In the genomic region with DNA sequence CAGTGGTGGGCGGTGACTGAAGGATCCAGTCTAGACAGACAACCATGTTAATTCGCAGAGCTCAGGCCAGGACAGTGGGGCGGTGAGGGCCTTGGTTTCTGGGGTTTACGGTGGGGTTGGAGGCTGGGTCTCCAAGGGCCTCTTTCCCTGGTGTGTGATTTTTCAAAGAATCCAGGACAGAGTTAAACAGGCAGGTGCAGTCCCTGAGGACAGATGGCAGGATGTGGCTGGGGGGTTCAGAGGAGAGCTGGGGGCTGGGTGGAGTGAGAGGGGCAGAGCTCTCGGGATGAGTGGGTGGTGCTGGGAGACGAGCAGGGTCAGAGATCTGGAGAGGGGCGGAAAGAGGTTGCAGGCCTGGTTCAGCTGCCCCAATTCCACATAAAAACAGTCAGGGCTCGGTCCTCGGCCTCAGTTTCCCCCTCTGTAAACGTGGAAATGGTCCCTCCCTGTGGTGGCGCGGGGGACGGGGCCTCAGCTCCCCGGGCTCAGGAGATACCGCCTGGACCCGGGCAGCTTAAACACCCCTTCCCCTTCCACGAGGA, we compare ENCODE assay signal across 8 cellular contexts.
A peak's percentile ranks its signal among the peaks of the same experiment; 100 is the strongest.
DNase-seq lines count a peak whose midpoint lies in the region; ATAC-seq and TF ChIP-seq lines count a peak whose summit lies in the region.

No MANE protein-coding gene starts in this region.

- no peak for ATAC-seq in body of pancreas
- ATAC-seq in omental fat pad (ENCODE audit: low FRiP score) = no peak
- no peak for ATAC-seq in HG02981 (IDR thresholded peaks at IDR 0.05; ENCODE audit: unreplicated experiment)

- H3K4me1 ChIP-seq in Caco-2 (peaks cover 15% of the 10 kb centered on the region), HUES48 (ENCODE audit: control insufficient read depth, insufficient read depth, low read length) (no peaks in the 10 kb centered on the region), body of pancreas (peaks cover 11% of the 10 kb centered on the region)

- no peak for DNase-seq in Caco-2
- no peak for DNase-seq in body of pancreas
- DNase-seq in omental fat pad (ENCODE audit: low spot score) = no peak
- DNase-seq in DMS79 (lab: John Stamatoyannopoulos, UW) = no peak

- H3K9me2 ChIP-seq in neural cell (ENCODE audit: insufficient read depth, low read length) = no peaks in the 10 kb centered on the region

- no peak for TF ChIP-seq EP300 in neural cell (conservative IDR thresholded peaks at IDR 0.05; ENCODE audit: poor library complexity, severe bottlenecking)

- BruUV-seq in Caco-2 (replicated peaks; lab: Mats Ljungman, UMichigan) = no TSS peak

- no peaks in the 10 kb centered on the region for H3K79me2 ChIP-seq in neural cell (replicated peaks; ENCODE audit: insufficient read depth, low read length)

- TF ChIP-seq RAD21 in neural cell (conservative IDR thresholded peaks at IDR 0.05) = no peak

- intact Hi-C loops in Caco-2 (cut with micrococcal nuclease; ENCODE audit: unreplicated experiment) = loop anchor here (2.0 kb wide), 1 partner anchor 821 kb away; no protein-coding TSS in a partner anchor
- intact Hi-C loops in dendritic cell treated with granulocyte-macrophage colony-stimulating factor and Interleukin-4, amounts not matched to agents 40 ng/mL and 50 ng/mL, for 4 days (cut with micrococcal nuclease) = loop anchor here (10.0 kb wide), 1 partner anchor 1087 kb away; no protein-coding TSS in a partner anchor
- intact Hi-C loops in body of pancreas (cut with DNase I) = loop anchor here (5.0 to 10.0 kb wide), 2 partner anchors 820 to 987 kb away; no protein-coding TSS in a partner anchor

- WGBS in body of pancreas, 2 donors = 33 to 67% methylated on average over 6 to 17 of the region's 17 CpGs

- H3K27ac ChIP-seq in HUES48 (ENCODE audit: low read depth, low read length) (no peak overlapping the region), neural cell (ENCODE audit: low read length) (no peak overlapping the region), body of pancreas (no peak overlapping the region)

- H3K4me3 ChIP-seq in Caco-2 (ENCODE audit: low read depth, low read length) (peak overlapping the region; percentile 69), HUES48 (ENCODE audit: low read depth, low read length) (peak overlapping the region; percentile 73; the same call in 1 of the 2 replicates), neural cell (ENCODE audit: low read length) (peak overlapping the region; percentile 63), body of pancreas (no peak overlapping the region)

- TF ChIP-seq POLR2A in body of pancreas (IDR thresholded peaks at IDR 0.05) = no peak

- no peaks in the 10 kb centered on the region for H3F3A ChIP-seq in neural cell (ENCODE audit: insufficient read depth, low read length, poor library complexity, severe bottlenecking)

- POLR2A ChIA-PET in Caco-2 (lab: Charles Lee) = no interaction called here

- no peaks in the 10 kb centered on the region for H3K27me3 ChIP-seq in Caco-2 (replicated peaks; ENCODE audit: control insufficient read depth, insufficient read depth, low read length)
- H3K27me3 ChIP-seq in HUES48 (ENCODE audit: control insufficient read depth, insufficient read depth, low read length) = peaks cover 17% of the 10 kb centered on the region
- no peaks in the 10 kb centered on the region for H3K27me3 ChIP-seq in neural cell (ENCODE audit: insufficient read depth, low read depth, low read length)
- peaks cover 0 to 8% of the 10 kb centered on the region in 2 donors for H3K27me3 ChIP-seq in body of pancreas

- no peak overlapping the region for H2AFZ ChIP-seq in neural cell (ENCODE audit: low read depth, low read length)

- H4K20me1 ChIP-seq in neural cell (ENCODE audit: insufficient read depth) = no peaks in the 10 kb centered on the region

- peaks cover 10% of the 10 kb centered on the region for H3K4me1 Mint-ChIP-seq in Caco-2 (ENCODE audit: low read depth, unreplicated experiment)
- peaks cover 31% of the 10 kb centered on the region for H3K4me1 Mint-ChIP-seq in dendritic cell treated with granulocyte-macrophage colony-stimulating factor and Interleukin-4, amounts not matched to agents 40 ng/mL and 50 ng/mL, for 4 days (ENCODE audit: low read depth)

- peak overlapping the region; percentile 78; the same call in 1 of the 2 replicates for H3K9ac ChIP-seq in HUES48 (ENCODE audit: low read depth, low read length)
- peak overlapping the region; percentile 54 for H3K9ac ChIP-seq in neural cell (ENCODE audit: low read length)

- peaks cover 12% of the 10 kb centered on the region for H3K36me3 Mint-ChIP-seq in Caco-2 (ENCODE audit: insufficient read depth, unreplicated experiment)
- H3K36me3 Mint-ChIP-seq in dendritic cell treated with granulocyte-macrophage colony-stimulating factor and Interleukin-4, amounts not matched to agents 40 ng/mL and 50 ng/mL, for 4 days (ENCODE audit: low read depth) = no peaks in the 10 kb centered on the region

- TF ChIP-seq CTCF in Caco-2 (IDR thresholded peaks at IDR 0.05; ENCODE audit: insufficient read depth in 1 of 2, low read depth in 1 of 2, low read length in 1 of 2, severe bottlenecking in 1 of 2, unreplicated experiment in 1 of 2) (no peak), neural cell (IDR thresholded peaks at IDR 0.05; ENCODE audit: poor library complexity, severe bottlenecking) (no peak), body of pancreas (IDR thresholded peaks at IDR 0.05) (no peak), omental fat pad (IDR thresholded peaks at IDR 0.05) (no peak)

- CTCF ChIA-PET in Caco-2 (lab: Charles Lee) = interaction anchor here (0.6 to 2.3 kb wide), 14 partner anchors 8 to 984 kb away, joined by 3 to 8 read pairs (median 4); no protein-coding TSS in a partner anchor

- peak overlapping the region; percentile 71 for H3K4me3 Mint-ChIP-seq in Caco-2 (ENCODE audit: unreplicated experiment)
- peak overlapping the region; percentile 78 for H3K4me3 Mint-ChIP-seq in dendritic cell treated with granulocyte-macrophage colony-stimulating factor and Interleukin-4, amounts not matched to agents 40 ng/mL and 50 ng/mL, for 4 days

- no peaks in the 10 kb centered on the region for H3K9me3 ChIP-seq in Caco-2
- no peaks in the 10 kb centered on the region for H3K9me3 ChIP-seq in HUES48 (ENCODE audit: control insufficient read depth, insufficient read depth, low read length)
- no peaks in the 10 kb centered on the region for H3K9me3 ChIP-seq in neural cell (ENCODE audit: low read length)
- H3K9me3 ChIP-seq in body of pancreas = no peaks in the 10 kb centered on the region

- peak overlapping the region; percentile 69 for H3K27ac Mint-ChIP-seq in Caco-2 (ENCODE audit: unreplicated experiment)
- H3K27ac Mint-ChIP-seq in dendritic cell treated with granulocyte-macrophage colony-stimulating factor and Interleukin-4, amounts not matched to agents 40 ng/mL and 50 ng/mL, for 4 days = peak overlapping the region; percentile 49

- no peaks in the 10 kb centered on the region for H3K9me3 Mint-ChIP-seq in Caco-2 (ENCODE audit: unreplicated experiment)
- H3K9me3 Mint-ChIP-seq in dendritic cell treated with granulocyte-macrophage colony-stimulating factor and Interleukin-4, amounts not matched to agents 40 ng/mL and 50 ng/mL, for 4 days = peaks cover 5% of the 10 kb centered on the region

- H3K36me3 ChIP-seq in Caco-2 (ENCODE audit: control insufficient read depth, insufficient read depth, low read length) (no peaks in the 10 kb centered on the region), HUES48 (ENCODE audit: control insufficient read depth, insufficient read depth, low read length) (no peaks in the 10 kb centered on the region), neural cell (ENCODE audit: insufficient read depth, low read length) (no peaks in the 10 kb centered on the region), body of pancreas (replicated peaks in 1 of 2; ENCODE audit: insufficient read depth in 1 of 2, low read depth in 2 of 2) (no peaks in the 10 kb centered on the region)

- H3K4me2 ChIP-seq in neural cell (ENCODE audit: low read length) = no peak overlapping the region

- H3K27me3 Mint-ChIP-seq in Caco-2 (ENCODE audit: insufficient read depth, unreplicated experiment) = no peaks in the 10 kb centered on the region
- peaks cover 53% of the 10 kb centered on the region for H3K27me3 Mint-ChIP-seq in dendritic cell treated with granulocyte-macrophage colony-stimulating factor and Interleukin-4, amounts not matched to agents 40 ng/mL and 50 ng/mL, for 4 days

TF ChIP-seq in neural cell, 6 proteins besides CTCF, POLR2A, EP300 and RAD21:
- TF ChIP-seq EZH2 (IDR thresholded peaks at IDR 0.05; ENCODE audit: borderline replicate concordance, insufficient read depth, low read length, poor library complexity, severe bottlenecking) (no peak), TAF1 (IDR thresholded peaks at IDR 0.05; ENCODE audit: low read depth) (no peak), POLR2AphosphoS5 (IDR thresholded peaks at IDR 0.05) (no peak), SMC3 (conservative IDR thresholded peaks at IDR 0.05; ENCODE audit: poor library complexity) (no peak), MXI1 (conservative IDR thresholded peaks at IDR 0.05; ENCODE audit: poor library complexity, severe bottlenecking) (no peak)
- TF ChIP-seq, protein P1, sequence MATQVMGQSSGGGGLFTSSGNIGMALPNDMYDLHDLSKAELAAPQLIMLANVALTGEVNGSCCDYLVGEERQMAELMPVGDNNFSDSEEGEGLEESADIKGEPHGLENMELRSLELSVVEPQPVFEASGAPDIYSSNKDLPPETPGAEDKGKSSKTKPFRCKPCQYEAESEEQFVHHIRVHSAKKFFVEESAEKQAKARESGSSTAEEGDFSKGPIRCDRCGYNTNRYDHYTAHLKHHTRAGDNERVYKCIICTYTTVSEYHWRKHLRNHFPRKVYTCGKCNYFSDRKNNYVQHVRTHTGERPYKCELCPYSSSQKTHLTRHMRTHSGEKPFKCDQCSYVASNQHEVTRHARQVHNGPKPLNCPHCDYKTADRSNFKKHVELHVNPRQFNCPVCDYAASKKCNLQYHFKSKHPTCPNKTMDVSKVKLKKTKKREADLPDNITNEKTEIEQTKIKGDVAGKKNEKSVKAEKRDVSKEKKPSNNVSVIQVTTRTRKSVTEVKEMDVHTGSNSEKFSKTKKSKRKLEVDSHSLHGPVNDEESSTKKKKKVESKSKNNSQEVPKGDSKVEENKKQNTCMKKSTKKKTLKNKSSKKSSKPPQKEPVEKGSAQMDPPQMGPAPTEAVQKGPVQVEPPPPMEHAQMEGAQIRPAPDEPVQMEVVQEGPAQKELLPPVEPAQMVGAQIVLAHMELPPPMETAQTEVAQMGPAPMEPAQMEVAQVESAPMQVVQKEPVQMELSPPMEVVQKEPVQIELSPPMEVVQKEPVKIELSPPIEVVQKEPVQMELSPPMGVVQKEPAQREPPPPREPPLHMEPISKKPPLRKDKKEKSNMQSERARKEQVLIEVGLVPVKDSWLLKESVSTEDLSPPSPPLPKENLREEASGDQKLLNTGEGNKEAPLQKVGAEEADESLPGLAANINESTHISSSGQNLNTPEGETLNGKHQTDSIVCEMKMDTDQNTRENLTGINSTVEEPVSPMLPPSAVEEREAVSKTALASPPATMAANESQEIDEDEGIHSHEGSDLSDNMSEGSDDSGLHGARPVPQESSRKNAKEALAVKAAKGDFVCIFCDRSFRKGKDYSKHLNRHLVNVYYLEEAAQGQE (IDR thresholded peaks at IDR 0.05; ENCODE audit: borderline replicate concordance) = no peak

Comparison
In these comparisons a context has a peak if more than half of its experiments do, and no peak if none do; other contexts are left out.
1. H3K4me3 ChIP-seq: peak in Caco-2 (single experiment), HUES48 (single experiment) and neural cell (single experiment); none in body of pancreas (0 of 2).